14 cellular contexts compared by ENCODE assay signal in the genomic region with DNA sequence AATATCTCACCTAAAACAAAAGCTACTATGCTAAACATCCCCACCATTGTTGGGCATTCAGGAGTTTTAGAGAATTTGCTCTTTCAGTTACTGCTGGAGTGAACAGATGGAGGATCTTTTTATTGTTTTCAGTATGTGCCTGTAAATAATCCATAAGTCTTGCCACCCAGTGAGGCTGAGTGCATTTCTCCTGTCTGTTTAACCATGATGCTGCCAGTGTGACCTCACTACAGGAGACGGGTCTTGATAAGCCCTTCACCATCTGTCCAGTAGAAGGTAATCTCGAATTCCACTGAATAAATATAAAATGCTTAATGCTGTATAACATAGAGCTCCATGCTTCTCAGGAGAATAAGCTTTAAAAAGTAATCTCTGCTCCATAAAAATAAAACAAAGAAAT.
DNase-seq lines count a peak whose midpoint lies in the region; ATAC-seq and TF ChIP-seq lines count a peak whose summit lies in the region.
"Had no signal": no experiment of that assay in that cellular context is flagged by ENCODE, and none has a peak within 500 bp of the region (broad histone marks: within the 10 kb centered on the region; RNA-seq: fewer than 3 reads in every experiment).

No MANE protein-coding gene starts in this region.

- H3K4me1 Mint-ChIP-seq in glutamatergic neuron (ENCODE audit: low read depth, unreplicated experiment), result peaks cover 6% of the 10 kb centered on the region
- H3K4me1 Mint-ChIP-seq in activated CD8-positive, alpha-beta memory T cell treated with anti-CD3 and anti-CD28 coated beads, Interleukin-2, amount 10 ng/mL, durations not matched to agents 7 days and 5 days, result no peaks in the 10 kb centered on the region
- H3K4me1 Mint-ChIP-seq: B cell; CD4-positive, alpha-beta memory T cell; GM23338; IgD-negative memory B cell had no signal

- CTCF ChIA-PET in activated CD8-positive, alpha-beta memory T cell treated with anti-CD3 and anti-CD28 coated beads, Interleukin-2, amount 10 ng/mL, durations not matched to agents 7 days and 5 days (lab: Charles Lee), result no interaction called here

- H3K27ac Mint-ChIP-seq in glutamatergic neuron (ENCODE audit: unreplicated experiment), result peak overlapping the region; percentile 89
- H3K27ac Mint-ChIP-seq in activated CD8-positive, alpha-beta memory T cell treated with anti-CD3 and anti-CD28 coated beads, Interleukin-2, amount 10 ng/mL, durations not matched to agents 7 days and 5 days, result no peak overlapping the region
- H3K27ac Mint-ChIP-seq: B cell; CD4-positive, alpha-beta memory T cell; GM23338; IgD-negative memory B cell had no signal

- intact Hi-C loops in cardiac septum (cut with DNase I), result no loop called here

- H3K36me3 Mint-ChIP-seq in glutamatergic neuron (ENCODE audit: unreplicated experiment), result no peaks in the 10 kb centered on the region
- no peaks in the 10 kb centered on the region for H3K36me3 Mint-ChIP-seq in activated CD8-positive, alpha-beta memory T cell treated with anti-CD3 and anti-CD28 coated beads, Interleukin-2, amount 10 ng/mL, durations not matched to agents 7 days and 5 days
- H3K36me3 Mint-ChIP-seq: CD4-positive, alpha-beta memory T cell; IgD-negative memory B cell had no signal

- DNase-seq in DMS 273 (lab: John Stamatoyannopoulos, UW; ENCODE audit: unreplicated experiment) (peak; percentile 99), NCI-H524 (lab: John Stamatoyannopoulos, UW) (peak; percentile 90 to 97), NCI-H82 (lab: John Stamatoyannopoulos, UW) (peak; percentile 98), glutamatergic neuron (no peak), cardiac septum (ENCODE audit: low spot score) (no peak)
- DNase-seq in activated CD8-positive, alpha-beta memory T cell treated with anti-CD3 and anti-CD28 coated beads, Interleukin-2, amount 10 ng/mL, durations not matched to agents 7 days and 5 days, result no peak
- DNase-seq in activated CD4-positive, CD25-positive, alpha-beta regulatory T cell (lab: John Stamatoyannopoulos, UW), result no peak
- no peak for DNase-seq in stimulated activated naive CD4-positive, alpha-beta T cell treated with Interleukin-2 at 50 U/mL for 16 hours (lab: John Stamatoyannopoulos, UW)
- DNase-seq: CD4-positive, alpha-beta memory T cell; H7 had no signal

- no peaks in the 10 kb centered on the region for H3K27me3 Mint-ChIP-seq in glutamatergic neuron (ENCODE audit: unreplicated experiment)
- no peaks in the 10 kb centered on the region for H3K27me3 Mint-ChIP-seq in activated CD8-positive, alpha-beta memory T cell treated with anti-CD3 and anti-CD28 coated beads, Interleukin-2, amount 10 ng/mL, durations not matched to agents 7 days and 5 days
- H3K27me3 Mint-ChIP-seq: B cell; CD4-positive, alpha-beta memory T cell; IgD-negative memory B cell had no signal

- H3K4me3 Mint-ChIP-seq in glutamatergic neuron (ENCODE audit: unreplicated experiment), result no peak overlapping the region
- no peak overlapping the region for H3K4me3 Mint-ChIP-seq in activated CD8-positive, alpha-beta memory T cell treated with anti-CD3 and anti-CD28 coated beads, Interleukin-2, amount 10 ng/mL, durations not matched to agents 7 days and 5 days
- H3K4me3 Mint-ChIP-seq: B cell; CD4-positive, alpha-beta memory T cell; GM23338; IgD-negative memory B cell had no signal

- no peak for ATAC-seq in activated CD8-positive, alpha-beta memory T cell treated with anti-CD3 and anti-CD28 coated beads, Interleukin-2, amount 10 ng/mL, durations not matched to agents 7 days and 5 days
- ATAC-seq: GM12878, GM23338 had no signal

- TF ChIP-seq CTCF in glutamatergic neuron (IDR thresholded peaks at IDR 0.05; ENCODE audit: partially characterized antibody, unreplicated experiment), result no peak

- H3K9me3 Mint-ChIP-seq in glutamatergic neuron (ENCODE audit: unreplicated experiment), result no peaks in the 10 kb centered on the region
- H3K9me3 Mint-ChIP-seq in activated CD8-positive, alpha-beta memory T cell treated with anti-CD3 and anti-CD28 coated beads, Interleukin-2, amount 10 ng/mL, durations not matched to agents 7 days and 5 days (ENCODE audit: low read depth), result peaks cover 5% of the 10 kb centered on the region
- H3K9me3 Mint-ChIP-seq: GM23338 had no signal

Comparison
In these comparisons a context has a peak if more than half of its experiments do, and no peak if none do; other contexts are left out.
1. DNase-seq: peak in DMS 273 (single experiment), NCI-H524 (2 of 2) and NCI-H82 (single experiment); none in glutamatergic neuron (single experiment), cardiac septum (single experiment), activated CD8-positive, alpha-beta memory T cell treated with anti-CD3 and anti-CD28 coated beads, Interleukin-2, amount 10 ng/mL, durations not matched to agents 7 days and 5 days (single experiment), activated CD4-positive, CD25-positive, alpha-beta regulatory T cell (0 of 4) and stimulated activated naive CD4-positive, alpha-beta T cell treated with Interleukin-2 at 50 U/mL for 16 hours (single experiment).